1 cellular context compared by ENCODE assay signal in genomic region chr3:58217209-58217811, GRCh38.
TF ChIP-seq lines count a peak whose summit lies in the region.

No MANE protein-coding gene starts in this region.

TF ChIP-seq in HepG2, 621 proteins besides CTCF, POLR2A, EP300 and RAD21 (continued from another document and continues in another):
- TF ChIP-seq ZBTB37 (CRISPR knock-in tag; IDR thresholded peaks at IDR 0.05) = no peak
- no peak for TF ChIP-seq MIER3 (CRISPR knock-in tag; IDR thresholded peaks at IDR 0.05; ENCODE audit: borderline replicate concordance)
- TF ChIP-seq ARID2 (CRISPR knock-in tag; IDR thresholded peaks at IDR 0.05; ENCODE audit: borderline replicate concordance) = no peak
- no peak for TF ChIP-seq ZBTB7A (CRISPR knock-in tag; IDR thresholded peaks at IDR 0.05)
- TF ChIP-seq ISX (CRISPR knock-in tag; conservative IDR thresholded peaks at IDR 0.05) = no peak
- no peak for TF ChIP-seq REXO4 (CRISPR knock-in tag; IDR thresholded peaks at IDR 0.05; ENCODE audit: borderline replicate concordance)
- TF ChIP-seq SETDB1 (CRISPR knock-in tag; IDR thresholded peaks at IDR 0.05; ENCODE audit: borderline replicate concordance) = no peak
- TF ChIP-seq ZFP1 (CRISPR knock-in tag; IDR thresholded peaks at IDR 0.05) = peak; percentile 60; the same call in 1 of the 2 replicates
- TF ChIP-seq LBX2 (CRISPR knock-in tag; IDR thresholded peaks at IDR 0.05; ENCODE audit: borderline replicate concordance) = no peak
- peak; percentile 65; the same call in 1 of the 2 replicates for TF ChIP-seq HNF4G (IDR thresholded peaks at IDR 0.05; ENCODE audit: borderline replicate concordance, low read depth, low read length)
- TF ChIP-seq HNF4G (CRISPR knock-in tag; IDR thresholded peaks at IDR 0.05; ENCODE audit: borderline replicate concordance, low read depth) = no peak; the same call in 1 of the 2 replicates
- TF ChIP-seq PCBP2 (optimal IDR thresholded peaks at IDR 0.05; ENCODE audit: low read depth, low read length, poor library complexity, severe bottlenecking) = no peak
- TF ChIP-seq ZNF510 (CRISPR knock-in tag; IDR thresholded peaks at IDR 0.05; ENCODE audit: low read depth) = 0 out of 2 replicates have a peak, but pooled peaks have one; percentile 31
- TF ChIP-seq ZNF142 (CRISPR knock-in tag; IDR thresholded peaks at IDR 0.05) = no peak
- TF ChIP-seq ZC3H4 (CRISPR knock-in tag; IDR thresholded peaks at IDR 0.05; ENCODE audit: borderline replicate concordance) = no peak
- no peak for TF ChIP-seq ZNF430 (CRISPR knock-in tag; IDR thresholded peaks at IDR 0.05)
- TF ChIP-seq PRDM15 (CRISPR knock-in tag; IDR thresholded peaks at IDR 0.05) = no peak
- TF ChIP-seq AKAP8 (CRISPR knock-in tag; IDR thresholded peaks at IDR 0.05) = no peak
- no peak for TF ChIP-seq EHMT2 (IDR thresholded peaks at IDR 0.05; ENCODE audit: borderline replicate concordance, low read depth, low read length)
- no peak for TF ChIP-seq LCORL (IDR thresholded peaks at IDR 0.05)
- peak; percentile 65 for TF ChIP-seq LCORL (CRISPR knock-in tag; IDR thresholded peaks at IDR 0.05)
- TF ChIP-seq RARG (CRISPR knock-in tag; IDR thresholded peaks at IDR 0.05; ENCODE audit: low read depth) = no peak
- 0 out of 2 replicates have a peak, but pooled peaks have one; percentile 26 for TF ChIP-seq ARID3A (IDR thresholded peaks at IDR 0.05; ENCODE audit: low read depth, low read length)
- 0 out of 2 replicates have a peak, but pooled peaks have one; percentile 19 for TF ChIP-seq PBX2 (CRISPR knock-in tag; IDR thresholded peaks at IDR 0.05)
- no peak for TF ChIP-seq SNAPC5 (CRISPR knock-in tag; IDR thresholded peaks at IDR 0.05; ENCODE audit: borderline replicate concordance)
- TF ChIP-seq STAG1 (CRISPR knock-in tag; IDR thresholded peaks at IDR 0.05) = peak; percentile 72
- TF ChIP-seq SOX5 (CRISPR knock-in tag; IDR thresholded peaks at IDR 0.05; ENCODE audit: borderline replicate concordance) = peak; percentile 54; the same call in 1 of the 2 replicates
- TF ChIP-seq MBNL3 (CRISPR knock-in tag; conservative IDR thresholded peaks at IDR 0.05) = no peak
- no peak for TF ChIP-seq SP1 (IDR thresholded peaks at IDR 0.05)
- no peak for TF ChIP-seq SP1 (CRISPR knock-in tag; IDR thresholded peaks at IDR 0.05)
- TF ChIP-seq ZNF274 (CRISPR knock-in tag; IDR thresholded peaks at IDR 0.05) = no peak
- TF ChIP-seq ZBTB38 (CRISPR knock-in tag; IDR thresholded peaks at IDR 0.05) = peak; percentile 83
- no peak for TF ChIP-seq ZNF414 (CRISPR knock-in tag; IDR thresholded peaks at IDR 0.05)
- TF ChIP-seq DBP (CRISPR knock-in tag; IDR thresholded peaks at IDR 0.05; ENCODE audit: not compliant biosample characterization) = peak; percentile 78
- TF ChIP-seq NKX3-1 (CRISPR knock-in tag; IDR thresholded peaks at IDR 0.05) = no peak
- TF ChIP-seq ELF3 (CRISPR knock-in tag; IDR thresholded peaks at IDR 0.05) = peak; percentile 63
- TF ChIP-seq THAP8 (CRISPR knock-in tag; IDR thresholded peaks at IDR 0.05; ENCODE audit: borderline replicate concordance) = no peak
- TF ChIP-seq DDIT3 (CRISPR knock-in tag; IDR thresholded peaks at IDR 0.05) = no peak
- TF ChIP-seq ZNF329 (CRISPR knock-in tag; IDR thresholded peaks at IDR 0.05; ENCODE audit: low read depth) = no peak
- TF ChIP-seq CSRNP1 (CRISPR knock-in tag; IDR thresholded peaks at IDR 0.05) = no peak
- TF ChIP-seq ZNF879 (CRISPR knock-in tag; IDR thresholded peaks at IDR 0.05) = no peak
